9 cellular contexts compared by ENCODE assay signal in the genomic region with DNA sequence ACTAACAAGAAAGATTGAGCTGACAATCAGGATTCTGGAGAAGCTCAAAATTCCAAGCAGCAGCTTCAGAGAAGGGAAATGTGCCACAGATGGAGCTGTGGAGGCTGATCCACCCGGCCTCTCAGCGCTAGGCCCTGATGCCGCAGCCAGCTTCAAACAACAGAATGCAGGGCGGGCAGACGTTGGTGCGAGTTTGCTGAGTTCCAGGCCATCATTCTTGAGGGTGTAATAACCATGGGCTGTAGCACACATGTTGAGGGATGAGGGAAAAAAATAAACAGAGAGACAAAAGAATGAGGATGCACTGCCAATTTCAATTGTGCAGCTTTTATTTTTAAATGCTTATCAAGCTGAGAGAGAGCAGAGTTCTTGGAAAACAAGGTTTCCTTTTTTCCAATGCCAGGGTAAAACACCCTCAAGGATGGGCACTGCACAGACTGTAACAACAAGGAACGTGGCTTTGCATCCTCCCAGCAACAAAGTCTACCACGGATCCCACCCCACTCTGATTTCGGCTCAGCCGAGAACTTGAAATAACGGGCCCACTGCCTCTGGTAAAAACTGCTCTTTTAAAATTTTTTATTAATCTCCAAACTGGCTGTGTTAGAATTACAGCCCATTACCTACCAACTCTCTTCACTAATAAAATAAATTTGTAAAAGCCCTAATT.
DNase-seq lines count a peak whose midpoint lies in the region; ATAC-seq, FAIRE-seq and TF ChIP-seq lines count a peak whose summit lies in the region.
"Had no signal": no experiment of that assay in that cellular context is flagged by ENCODE, and none has a peak within 500 bp of the region (broad histone marks: within the 10 kb centered on the region; RNA-seq: fewer than 3 reads in every experiment).

No MANE protein-coding gene starts in this region.

- H3K27ac ChIP-seq in endothelial cell of umbilical vein (ENCODE audit: insufficient read depth, low read depth, low read length) = peak overlapping the region; percentile 81

- TF ChIP-seq POLR2A in endothelial cell of umbilical vein (IDR thresholded peaks at IDR 0.05; ENCODE audit: low read depth, low read length) = no peak

- no peaks in the 10 kb centered on the region for H3K27me3 Mint-ChIP-seq in stimulated activated naive CD8-positive, alpha-beta T cell treated with anti-CD3 and anti-CD28 coated beads, Interleukin-15, Interleukin-2, amounts not matched to agents 100 ng/mL and 50 ng/mL, for 24 hours
- H3K27me3 Mint-ChIP-seq in natural killer cell (ENCODE audit: low read depth in 2 of 2) = no peaks in the 10 kb centered on the region

- H3K4me3 ChIP-seq in endothelial cell of umbilical vein (replicated peaks in 1 of 3; ENCODE audit: insufficient read depth in 1 of 3, low read depth in 1 of 3, low read length in 3 of 3) = no peak overlapping the region

- no peaks in the 10 kb centered on the region for H3K36me3 ChIP-seq in endothelial cell of umbilical vein (ENCODE audit: control insufficient read depth in 2 of 2, extremely low read depth in 1 of 2, insufficient read depth in 2 of 2, low read length in 2 of 2)

- no peak for ATAC-seq in stimulated activated naive CD8-positive, alpha-beta T cell treated with anti-CD3 and anti-CD28 coated beads, Interleukin-15, Interleukin-2, amounts not matched to agents 100 U/mL and 50 U/mL, for 24 hours
- ATAC-seq in natural killer cell (no peak), GM18517 (IDR thresholded peaks at IDR 0.05; ENCODE audit: unreplicated experiment) (no peak), HG03442 (IDR thresholded peaks at IDR 0.05; ENCODE audit: unreplicated experiment) (no peak)

- peak overlapping the region; percentile 76 for H3K9ac ChIP-seq in endothelial cell of umbilical vein (replicated peaks; ENCODE audit: extremely low read depth, insufficient read depth, low read length)

- H3K9me3 ChIP-seq in endothelial cell of umbilical vein (replicated peaks; ENCODE audit: control insufficient read depth, insufficient read depth, low read length) = no peaks in the 10 kb centered on the region

- H3K9me1 ChIP-seq in endothelial cell of umbilical vein (replicated peaks; ENCODE audit: control insufficient read depth, extremely low read depth, insufficient read depth, low read length) = no peaks in the 10 kb centered on the region

- BruUV-seq in endothelial cell of umbilical vein (replicated peaks; lab: Mats Ljungman, UMichigan) = no TSS peak

- peaks cover 60% of the 10 kb centered on the region for H3K4me1 Mint-ChIP-seq in stimulated activated naive CD8-positive, alpha-beta T cell treated with anti-CD3 and anti-CD28 coated beads, Interleukin-15, Interleukin-2, amounts not matched to agents 100 ng/mL and 50 ng/mL, for 24 hours (ENCODE audit: low read depth)
- H3K4me1 Mint-ChIP-seq in natural killer cell = peaks cover 34 to 47% of the 10 kb centered on the region in 2 donors

- H2AFZ ChIP-seq in endothelial cell of umbilical vein (ENCODE audit: low read depth, low read length) = peak overlapping the region; percentile 3

- no peaks in the 10 kb centered on the region for H4K20me1 ChIP-seq in endothelial cell of umbilical vein (replicated peaks; ENCODE audit: control insufficient read depth, extremely low read depth, insufficient read depth, low read length)

- peak; percentile 73 for FAIRE-seq in endothelial cell of umbilical vein (lab: Jason Lieb, UNC)

- no peak for DNase-seq in stimulated activated naive CD8-positive, alpha-beta T cell treated with anti-CD3 and anti-CD28 coated beads, Interleukin-15, Interleukin-2, amounts not matched to agents 100 U/mL and 50 U/mL, for 24 hours
- DNase-seq in endothelial cell of umbilical vein (ENCODE audit: low read depth, low spot score) = peak; percentile 51
- DNase-seq in natural killer cell = no peak
- no peak for DNase-seq in NCI-H1436 (lab: John Stamatoyannopoulos, UW)
- DNase-seq in mucosa of gallbladder (ENCODE audit: low spot score) = no peak
- DNase-seq: RPMI8226 had no signal

- peaks cover 33% of the 10 kb centered on the region for H3K36me3 Mint-ChIP-seq in stimulated activated naive CD8-positive, alpha-beta T cell treated with anti-CD3 and anti-CD28 coated beads, Interleukin-15, Interleukin-2, amounts not matched to agents 100 ng/mL and 50 ng/mL, for 24 hours (ENCODE audit: low read depth)
- H3K36me3 Mint-ChIP-seq in natural killer cell = no peaks in the 10 kb centered on the region

- CTCF ChIA-PET in endothelial cell of umbilical vein (lab: Charles Lee) = interaction anchor here (0.8 to 2.7 kb wide), 10 partner anchors 9 to 159 kb away, joined by 3 to 10 read pairs (median 6); partner anchors contain the start of gene HIC1

- dilution Hi-C loops in endothelial cell of umbilical vein (cut with MboI; ENCODE audit: extremely low pct_ligation_motif_present, low sequenced_read_pairs) = no loop called here

- intact Hi-C loops in endothelial cell of umbilical vein (cut with micrococcal nuclease) = no loop called here
- intact Hi-C loops in natural killer cell (cut with micrococcal nuclease) = no loop called here

- H3K9me3 Mint-ChIP-seq in stimulated activated naive CD8-positive, alpha-beta T cell treated with anti-CD3 and anti-CD28 coated beads, Interleukin-15, Interleukin-2, amounts not matched to agents 100 ng/mL and 50 ng/mL, for 24 hours = no peaks in the 10 kb centered on the region
- no peaks in the 10 kb centered on the region for H3K9me3 Mint-ChIP-seq in natural killer cell

- TF ChIP-seq CTCF in endothelial cell of umbilical vein (IDR thresholded peaks at IDR 0.05; ENCODE audit: extremely low read depth in 1 of 2, insufficient read depth in 1 of 2, low read depth in 1 of 2, low read length in 2 of 2) (no peak), natural killer cell (IDR thresholded peaks at IDR 0.05) (no peak)

- no peaks in the 10 kb centered on the region for H3K79me2 ChIP-seq in endothelial cell of umbilical vein (ENCODE audit: control insufficient read depth, insufficient read depth, low read length)

- peak overlapping the region; percentile 3 for H3K27ac Mint-ChIP-seq in stimulated activated naive CD8-positive, alpha-beta T cell treated with anti-CD3 and anti-CD28 coated beads, Interleukin-15, Interleukin-2, amounts not matched to agents 100 ng/mL and 50 ng/mL, for 24 hours
- H3K27ac Mint-ChIP-seq in natural killer cell = peak overlapping the region; percentile 94 to 98

- H3K4me3 Mint-ChIP-seq in stimulated activated naive CD8-positive, alpha-beta T cell treated with anti-CD3 and anti-CD28 coated beads, Interleukin-15, Interleukin-2, amounts not matched to agents 100 ng/mL and 50 ng/mL, for 24 hours = peak overlapping the region; percentile 85
- H3K4me3 Mint-ChIP-seq in natural killer cell = peak overlapping the region; percentile 9

- H3K4me2 ChIP-seq in endothelial cell of umbilical vein (ENCODE audit: insufficient read depth, low read length) = peak overlapping the region; percentile 39

- POLR2A ChIA-PET in endothelial cell of umbilical vein (lab: Charles Lee) = interaction anchor here (0.5 to 1.3 kb wide), 4 partner anchors 22 to 124 kb away, joined by 3 to 15 read pairs (median 3); no protein-coding TSS in a partner anchor

- peaks cover 46% of the 10 kb centered on the region for H3K4me1 ChIP-seq in endothelial cell of umbilical vein (ENCODE audit: control insufficient read depth, extremely low read depth, insufficient read depth, low read length)

- H3K27me3 ChIP-seq in endothelial cell of umbilical vein (ENCODE audit: control insufficient read depth in 2 of 2, insufficient read depth in 2 of 2, low read length in 2 of 2) = no peaks in the 10 kb centered on the region

TF ChIP-seq in endothelial cell of umbilical vein, 7 proteins besides CTCF, POLR2A, EP300 and RAD21:
- TF ChIP-seq MYC (IDR thresholded peaks at IDR 0.05; ENCODE audit: low read depth, low read length) = no peak
- TF ChIP-seq POLR2AphosphoS5 (IDR thresholded peaks at IDR 0.05; ENCODE audit: insufficient read depth, low read depth, low read length) = no peak
- TF ChIP-seq FOS (IDR thresholded peaks at IDR 0.05; ENCODE audit: borderline replicate concordance, insufficient read depth, low read length) = no peak
- TF ChIP-seq, protein P1, sequence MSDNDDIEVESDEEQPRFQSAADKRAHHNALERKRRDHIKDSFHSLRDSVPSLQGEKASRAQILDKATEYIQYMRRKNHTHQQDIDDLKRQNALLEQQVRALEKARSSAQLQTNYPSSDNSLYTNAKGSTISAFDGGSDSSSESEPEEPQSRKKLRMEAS (IDR thresholded peaks at IDR 0.05; ENCODE audit: insufficient read depth, insufficient read length) = no peak
- TF ChIP-seq EZH2 (IDR thresholded peaks at IDR 0.05; ENCODE audit: borderline replicate concordance, low read depth, low read length, severe bottlenecking) = no peak
- no peak for TF ChIP-seq JUN (IDR thresholded peaks at IDR 0.05; ENCODE audit: borderline replicate concordance, insufficient read depth, insufficient read length, low read depth)
